Comparison of ENCODE assay signal across 16 cellular contexts in the genomic region with DNA sequence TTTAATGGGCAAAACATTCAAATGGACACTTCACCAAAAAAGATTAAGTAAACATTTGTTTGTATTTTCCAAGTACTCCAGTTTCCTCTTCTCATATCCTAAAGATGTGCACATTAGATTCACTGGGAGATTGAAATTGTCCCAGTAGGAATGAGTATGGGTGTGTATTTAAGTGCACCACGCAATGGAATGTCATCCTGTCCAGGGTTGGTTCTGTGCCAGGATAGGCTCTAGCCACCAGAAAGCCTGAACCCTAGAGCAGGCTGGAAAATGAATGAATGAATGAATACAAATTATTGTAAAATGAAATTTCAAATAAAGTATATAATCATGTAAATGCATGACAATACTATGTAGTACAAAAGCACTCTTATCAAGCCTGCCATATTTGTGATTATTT.
"Had no signal": no experiment of that assay in that cellular context is flagged by ENCODE, and none has a peak within 500 bp of the region (broad histone marks: within the 10 kb centered on the region; RNA-seq: fewer than 3 reads in every experiment).

No MANE protein-coding gene starts in this region.

- H3K27me3 ChIP-seq: dorsolateral prefrontal cortex, gastrocnemius medialis, heart left ventricle, ovary, right lobe of liver, testis had no signal

- H3K36me3 ChIP-seq: gastrocnemius medialis, heart left ventricle, ovary, right lobe of liver had no signal

- DNase-seq: activated CD4-positive, alpha-beta memory T cell treated with anti-CD3 and anti-CD28 coated beads, Interleukin-2, amount 10 ng/mL, durations not matched to agents 7 days and 5 days; activated CD4-positive, alpha-beta T cell treated with anti-CD3 and anti-CD28 coated beads for 48 hours; activated CD4-positive, CD25-positive, alpha-beta regulatory T cell; activated CD8-positive, alpha-beta memory T cell treated with anti-CD3 and anti-CD28 coated beads, Interleukin-2, amount 10 ng/mL, durations not matched to agents 7 days and 5 days; dorsolateral prefrontal cortex; gastrocnemius medialis; kidney; left ventricle myocardium superior; naive thymus-derived CD8-positive, alpha-beta T cell; ovary; right lobe of liver; stimulated activated CD4-positive, alpha-beta T cell treated with anti-CD3 and anti-CD28 coated beads, Interleukin-4, amount 100 ng/mL, for 4 hours; T-helper 9 cell; testis had no signal

- H3K9me3 ChIP-seq: gastrocnemius medialis, right lobe of liver, testis had no signal

- H3K4me1 ChIP-seq: right lobe of liver, testis had no signal

- H3K4me3 ChIP-seq: dorsolateral prefrontal cortex, gastrocnemius medialis, heart left ventricle, ovary, right lobe of liver, testis had no signal

- H3K27ac ChIP-seq: dorsolateral prefrontal cortex, epithelial cell of prostate, gastrocnemius medialis, heart left ventricle, ovary, right lobe of liver, testis had no signal
